In genomic region chr10:9024210-9024609, GRCh38 we compare ENCODE assay signal across 29 cellular contexts.
DNase-seq lines count a peak whose midpoint lies in the region; ATAC-seq and TF ChIP-seq lines count a peak whose summit lies in the region.
"Had no signal": no experiment of that assay in that cellular context is flagged by ENCODE, and none has a peak within 500 bp of the region (broad histone marks: within the 10 kb centered on the region; RNA-seq: fewer than 3 reads in every experiment).

No MANE protein-coding gene starts in this region.

- peaks cover 16% of the 10 kb centered on the region for H3K4me1 Mint-ChIP-seq in MCF 10A (ENCODE audit: insufficient read depth, unreplicated experiment)
- H3K4me1 Mint-ChIP-seq in CD8-positive, alpha-beta memory T cell, result peaks cover 0 to 28% (median 0%) of the 10 kb centered on the region in 3 donors
- H3K4me1 Mint-ChIP-seq in neural progenitor cell, result no peaks in the 10 kb centered on the region
- H3K4me1 Mint-ChIP-seq: CD14-positive monocyte, memory B cell, neural crest cell had no signal

- H3K4me3 ChIP-seq in breast epithelium (no peak overlapping the region), RWPE2 (ENCODE audit: severe bottlenecking) (no peak overlapping the region), epithelial cell of esophagus (ENCODE audit: low read length) (no peak overlapping the region), neural progenitor cell (no peak overlapping the region)
- H3K4me3 ChIP-seq in CD8-positive, alpha-beta memory T cell (ENCODE audit: low read length), result no peak overlapping the region
- H3K4me3 ChIP-seq: colonic mucosa, suprapubic skin, upper lobe of right lung had no signal

- H3F3A ChIP-seq in neural progenitor cell (ENCODE audit: low read depth), result no peaks in the 10 kb centered on the region

- no peak overlapping the region for H2AFZ ChIP-seq in neural progenitor cell (replicated peaks)

- intact Hi-C loops in MCF 10A (cut with micrococcal nuclease) (no loop called here), breast epithelium (cut with DNase I; ENCODE audit: low total_unique reads) (no loop called here)

- H3K27ac Mint-ChIP-seq in MCF 10A (ENCODE audit: low read depth, unreplicated experiment) (peak overlapping the region; percentile 93), neural progenitor cell (no peak overlapping the region)
- no peak overlapping the region for H3K27ac Mint-ChIP-seq in CD8-positive, alpha-beta memory T cell
- H3K27ac Mint-ChIP-seq: CD14-positive monocyte, memory B cell had no signal

- no peaks in the 10 kb centered on the region for H3K79me2 ChIP-seq in neural progenitor cell (ENCODE audit: low read depth)

- H3K9me3 Mint-ChIP-seq in MCF 10A (ENCODE audit: unreplicated experiment) (peaks cover 8% of the 10 kb centered on the region), neural progenitor cell (no peaks in the 10 kb centered on the region)
- no peaks in the 10 kb centered on the region for H3K9me3 Mint-ChIP-seq in CD8-positive, alpha-beta memory T cell
- H3K9me3 Mint-ChIP-seq: CD14-positive monocyte, memory B cell, neural crest cell had no signal

- POLR2A ChIA-PET in MCF 10A (lab: Yijun Ruan, JAX), result interaction anchor here (2.5 kb wide), 1 partner anchor 14 kb away, joined by 7 read pairs; no protein-coding TSS in a partner anchor
- POLR2A ChIA-PET in CD8-positive, alpha-beta memory T cell (lab: Charles Lee), result no interaction called here

- H3K4me3 Mint-ChIP-seq in MCF 10A (ENCODE audit: unreplicated experiment) (no peak overlapping the region), neural progenitor cell (no peak overlapping the region)
- no peak overlapping the region for H3K4me3 Mint-ChIP-seq in CD8-positive, alpha-beta memory T cell
- H3K4me3 Mint-ChIP-seq: CD14-positive monocyte, memory B cell, neural crest cell had no signal

- H3K27me3 ChIP-seq in breast epithelium (no peaks in the 10 kb centered on the region), RWPE2 (ENCODE audit: insufficient read depth, poor library complexity, severe bottlenecking) (no peaks in the 10 kb centered on the region), neural progenitor cell (no peaks in the 10 kb centered on the region)
- no peaks in the 10 kb centered on the region for H3K27me3 ChIP-seq in CD8-positive, alpha-beta memory T cell (ENCODE audit: insufficient read depth, low read length, poor library complexity, severe bottlenecking)
- H3K27me3 ChIP-seq: colonic mucosa, upper lobe of right lung had no signal

- H3K27ac ChIP-seq in breast epithelium (no peak overlapping the region), RWPE2 (ENCODE audit: poor library complexity, severe bottlenecking) (peak overlapping the region; percentile 40), neural progenitor cell (no peak overlapping the region)
- no peak overlapping the region for H3K27ac ChIP-seq in CD8-positive, alpha-beta memory T cell (ENCODE audit: low read depth, low read length)
- H3K27ac ChIP-seq: colonic mucosa, suprapubic skin, upper lobe of right lung had no signal

- H3K4me1 ChIP-seq in breast epithelium (no peaks in the 10 kb centered on the region), RWPE2 (ENCODE audit: insufficient read depth, poor library complexity, severe bottlenecking) (peaks cover 13% of the 10 kb centered on the region), neural progenitor cell (no peaks in the 10 kb centered on the region)
- no peaks in the 10 kb centered on the region for H3K4me1 ChIP-seq in CD8-positive, alpha-beta memory T cell (ENCODE audit: insufficient read depth, low read length)
- H3K4me1 ChIP-seq: colonic mucosa, suprapubic skin, upper lobe of right lung had no signal

- H3K4me2 ChIP-seq in neural progenitor cell, result no peak overlapping the region

- ATAC-seq in RWPE2 (ENCODE audit: low read depth) (peak; percentile 52; the same call in 2 of the 3 replicates), GM18502 (IDR thresholded peaks at IDR 0.05; ENCODE audit: poor library complexity, unreplicated experiment) (no peak), HG03439 (IDR thresholded peaks at IDR 0.05; ENCODE audit: unreplicated experiment) (no peak)
- ATAC-seq: esophagus mucosa, HCT116, right cardiac atrium, upper lobe of right lung had no signal

- H3K9ac ChIP-seq in neural progenitor cell, result no peak overlapping the region

- TF ChIP-seq POLR2A in breast epithelium (IDR thresholded peaks at IDR 0.05), result no peak

- no TSS peak for BruUV-seq in MCF 10A (replicated peaks; lab: Mats Ljungman, UMichigan)

- H3K9me3 ChIP-seq in breast epithelium (no peaks in the 10 kb centered on the region), RWPE2 (ENCODE audit: severe bottlenecking) (no peaks in the 10 kb centered on the region), neural progenitor cell (ENCODE audit: low read depth) (no peaks in the 10 kb centered on the region)
- no peaks in the 10 kb centered on the region for H3K9me3 ChIP-seq in CD8-positive, alpha-beta memory T cell (ENCODE audit: low read length)
- H3K9me3 ChIP-seq: colonic mucosa, suprapubic skin, upper lobe of right lung had no signal

- DNase-seq in MCF 10A (ENCODE audit: unreplicated experiment) (peak; percentile 24), breast epithelium (ENCODE audit: low spot score in 2 of 2) (no peak), RWPE2 (ENCODE audit: low spot score) (no peak), epithelial cell of esophagus (ENCODE audit: low read depth) (peak; percentile 67), neural progenitor cell (ENCODE audit: low spot score) (no peak)
- DNase-seq in CD8-positive, alpha-beta memory T cell, result no peak
- DNase-seq: activated CD8-positive, alpha-beta memory T cell treated with anti-CD3 and anti-CD28 coated beads, Interleukin-2, amount 50 U/mL, for 48 hours; activated naive CD4-positive, alpha-beta T cell; amygdala; colonic mucosa; effector CD8-positive, alpha-beta T cell; foreskin melanocyte; MV-4-11; NCI-H1436 treated with DMSO at 0.1 percent for 48 hours; NCI-H2107; NCI-H446; posterior cingulate gyrus; right cardiac atrium; Right ventricle myocardium superior; stimulated activated CD4-positive, alpha-beta T cell treated with anti-CD3 and anti-CD28 coated beads, Interleukin-4, amount 100 ng/mL, for 1 hour; upper lobe of right lung had no signal

- H3K36me3 Mint-ChIP-seq in MCF 10A (ENCODE audit: insufficient read depth, unreplicated experiment) (no peaks in the 10 kb centered on the region), neural progenitor cell (no peaks in the 10 kb centered on the region)
- no peaks in the 10 kb centered on the region for H3K36me3 Mint-ChIP-seq in CD8-positive, alpha-beta memory T cell
- H3K36me3 Mint-ChIP-seq: CD14-positive monocyte, memory B cell had no signal

- H3K27me3 Mint-ChIP-seq in MCF 10A (ENCODE audit: insufficient read depth, unreplicated experiment), result no peaks in the 10 kb centered on the region
- H3K27me3 Mint-ChIP-seq in CD8-positive, alpha-beta memory T cell, result peaks cover 1 to 3% of the 10 kb centered on the region in 2 donors
- H3K27me3 Mint-ChIP-seq in neural progenitor cell (ENCODE audit: insufficient read depth, low read depth), result no peaks in the 10 kb centered on the region
- H3K27me3 Mint-ChIP-seq: memory B cell had no signal

- no peak for TF ChIP-seq CTCF in MCF 10A (IDR thresholded peaks at IDR 0.05; ENCODE audit: unreplicated experiment)
- no peak for TF ChIP-seq CTCF in breast epithelium (IDR thresholded peaks at IDR 0.05)
- TF ChIP-seq CTCF in RWPE2 (IDR thresholded peaks at IDR 0.05; ENCODE audit: poor library complexity, severe bottlenecking), result no peak
- TF ChIP-seq CTCF in epithelial cell of esophagus (IDR thresholded peaks at IDR 0.05; ENCODE audit: insufficient read depth, low read depth, low read length, missing control alignments), result no peak
- no peak for TF ChIP-seq CTCF in neural progenitor cell (IDR thresholded peaks at IDR 0.05)

- CTCF ChIA-PET in MCF 10A (lab: Yijun Ruan, JAX), result no interaction called here
- CTCF ChIA-PET in CD8-positive, alpha-beta memory T cell (lab: Charles Lee), result no interaction called here

- no peaks in the 10 kb centered on the region for H3K36me3 ChIP-seq in breast epithelium
- H3K36me3 ChIP-seq in RWPE2 (ENCODE audit: low read depth), result no peaks in the 10 kb centered on the region
- H3K36me3 ChIP-seq in CD8-positive, alpha-beta memory T cell (ENCODE audit: insufficient read depth, low read length), result no peaks in the 10 kb centered on the region
- H3K36me3 ChIP-seq in neural progenitor cell, result no peaks in the 10 kb centered on the region
- H3K36me3 ChIP-seq: colonic mucosa, suprapubic skin, upper lobe of right lung had no signal

- no peaks in the 10 kb centered on the region for H4K20me1 ChIP-seq in neural progenitor cell (ENCODE audit: low read depth)

Comparison
In these comparisons a context has a peak if more than half of its experiments do, and no peak if none do; other contexts are left out.
1. DNase-seq: peak in MCF 10A (single experiment) and epithelial cell of esophagus (single experiment); none in breast epithelium (0 of 2), RWPE2 (single experiment), CD8-positive, alpha-beta memory T cell (0 of 5) and neural progenitor cell (single experiment).